In the genomic region with DNA sequence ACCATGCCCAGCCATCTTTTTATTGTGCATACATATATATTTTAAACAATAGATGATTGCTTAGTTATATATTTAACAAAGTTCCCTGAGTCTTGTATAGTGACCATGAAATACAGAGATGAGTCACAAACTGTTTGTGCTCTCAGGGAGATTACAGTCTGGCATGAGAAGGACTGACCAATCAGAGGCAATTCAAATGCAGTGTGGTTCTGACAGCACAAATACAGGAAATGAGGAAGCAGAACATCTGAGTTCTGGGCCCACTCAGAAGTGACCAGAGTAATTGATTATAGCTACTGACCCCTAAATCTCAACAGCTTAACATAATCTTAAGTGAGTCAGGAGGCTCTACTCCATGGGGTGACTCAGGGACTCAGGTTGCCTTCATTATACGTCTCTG, we compare ENCODE assay signal across 23 cellular contexts.
"Had no signal": no experiment of that assay in that cellular context is flagged by ENCODE, and none has a peak within 500 bp of the region (broad histone marks: within the 10 kb centered on the region; RNA-seq: fewer than 3 reads in every experiment).

No MANE protein-coding gene starts in this region.

- H3K27ac ChIP-seq: brain microvascular endothelial cell, heart right ventricle, left ventricle myocardium inferior, right lobe of liver, thoracic aorta, upper lobe of left lung had no signal

- DNase-seq: activated B cell treated with CpG ODN at 0.5 μM for 24 hours; activated CD4-positive, alpha-beta T cell treated with anti-CD3 and anti-CD28 coated beads, Interleukin-2, amount 50 U/mL, for 1 hour; activated CD8-positive, alpha-beta T cell treated with anti-CD3 and anti-CD28 coated beads for 36 hours; activated gamma-delta T cell treated with Interleukin-2 at 50 U/mL for 16 hours; activated naive CD4-positive, alpha-beta T cell treated with anti-CD3 and anti-CD28 coated beads, Interleukin-2, amount 50 U/mL, for 16 hours; activated T-cell treated with anti-CD3 and anti-CD28 coated beads, Interleukin-2, amount 50 U/mL, for 4 hours; amniotic stem cell; brain microvascular endothelial cell; caudate nucleus; cortex of kidney; effector memory CD8-positive, alpha-beta T cell; foreskin melanocyte; heart right ventricle; left ventricle myocardium inferior; mesendoderm; posterior cingulate gyrus; right lobe of liver; stimulated activated CD4-positive, alpha-beta T cell treated with anti-CD3 and anti-CD28 coated beads, Interleukin-2, amount 100 ng/mL, for 48 hours; upper lobe of left lung had no signal

- H3K4me3 ChIP-seq: heart right ventricle, left ventricle myocardium inferior, lung, right lobe of liver, thoracic aorta, upper lobe of left lung had no signal

- H3K27me3 ChIP-seq: brain microvascular endothelial cell, heart right ventricle, right lobe of liver, upper lobe of left lung had no signal

- ATAC-seq: activated CD8-positive, alpha-beta T cell treated with anti-CD3 and anti-CD28 coated beads for 36 hours; activated T-cell treated with anti-CD3 and anti-CD28 coated beads, Interleukin-2, amount 50 U/mL, for 4 hours; activated T-helper 17 cell treated with anti-CD3 and anti-CD28 coated beads, Interleukin-2, amount 50 U/mL, for 72 hours; effector memory CD8-positive, alpha-beta T cell; esophagus mucosa; heart right ventricle; right lobe of liver had no signal

- H3K9me3 ChIP-seq: right lobe of liver, thoracic aorta, upper lobe of left lung had no signal

- H3K36me3 ChIP-seq: brain microvascular endothelial cell, heart right ventricle, left ventricle myocardium inferior, right lobe of liver, thoracic aorta, upper lobe of left lung had no signal

- H3K4me1 ChIP-seq: heart right ventricle, left ventricle myocardium inferior, right lobe of liver, upper lobe of left lung had no signal
